In genomic region chr6:33398601-33399000, GRCh38 we compare ENCODE assay signal across 1 cellular context. TPM values are rescaled to one million over a fixed set of nuclear protein-coding genes. Genes with fewer than 3 reads are reported as not detected.
"Had no signal": no experiment of that assay in that cellular context is flagged by ENCODE, and none has a peak within 500 bp of the region (broad histone marks: within the 10 kb centered on the region; RNA-seq: fewer than 3 reads in every experiment).

No MANE protein-coding gene starts in this region.

RNA-seq across cellular contexts. Expression of gene KIFC1, which starts 7.0 kb away (rescaled TPM):
- total RNA-seq: ascending aorta had no signal
